1 cellular context compared by ENCODE assay signal in genomic region chr19:14571695-14572490, GRCh38.
A peak's percentile ranks its signal among the peaks of the same experiment; 100 is the strongest.
TF ChIP-seq lines count a peak whose summit lies in the region.

Gene NDUFB7, minus strand, starts transcription at chr19:14572066. Its CDS starts 66 bp downstream, at chr19:14572000.

TF ChIP-seq in HepG2, 621 proteins besides CTCF, POLR2A, EP300 and RAD21 (continued from another document and continues in another):
- TF ChIP-seq, protein P1, sequence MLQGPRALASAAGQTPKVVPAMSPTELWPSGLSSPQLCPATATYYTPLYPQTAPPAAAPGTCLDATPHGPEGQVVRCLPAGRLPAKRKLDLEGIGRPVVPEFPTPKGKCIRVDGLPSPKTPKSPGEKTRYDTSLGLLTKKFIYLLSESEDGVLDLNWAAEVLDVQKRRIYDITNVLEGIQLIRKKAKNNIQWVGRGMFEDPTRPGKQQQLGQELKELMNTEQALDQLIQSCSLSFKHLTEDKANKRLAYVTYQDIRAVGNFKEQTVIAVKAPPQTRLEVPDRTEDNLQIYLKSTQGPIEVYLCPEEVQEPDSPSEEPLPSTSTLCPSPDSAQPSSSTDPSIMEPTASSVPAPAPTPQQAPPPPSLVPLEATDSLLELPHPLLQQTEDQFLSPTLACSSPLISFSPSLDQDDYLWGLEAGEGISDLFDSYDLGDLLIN (CRISPR knock-in tag; IDR thresholded peaks at IDR 0.05; ENCODE audit: borderline replicate concordance): no peak
- TF ChIP-seq, protein P2, sequence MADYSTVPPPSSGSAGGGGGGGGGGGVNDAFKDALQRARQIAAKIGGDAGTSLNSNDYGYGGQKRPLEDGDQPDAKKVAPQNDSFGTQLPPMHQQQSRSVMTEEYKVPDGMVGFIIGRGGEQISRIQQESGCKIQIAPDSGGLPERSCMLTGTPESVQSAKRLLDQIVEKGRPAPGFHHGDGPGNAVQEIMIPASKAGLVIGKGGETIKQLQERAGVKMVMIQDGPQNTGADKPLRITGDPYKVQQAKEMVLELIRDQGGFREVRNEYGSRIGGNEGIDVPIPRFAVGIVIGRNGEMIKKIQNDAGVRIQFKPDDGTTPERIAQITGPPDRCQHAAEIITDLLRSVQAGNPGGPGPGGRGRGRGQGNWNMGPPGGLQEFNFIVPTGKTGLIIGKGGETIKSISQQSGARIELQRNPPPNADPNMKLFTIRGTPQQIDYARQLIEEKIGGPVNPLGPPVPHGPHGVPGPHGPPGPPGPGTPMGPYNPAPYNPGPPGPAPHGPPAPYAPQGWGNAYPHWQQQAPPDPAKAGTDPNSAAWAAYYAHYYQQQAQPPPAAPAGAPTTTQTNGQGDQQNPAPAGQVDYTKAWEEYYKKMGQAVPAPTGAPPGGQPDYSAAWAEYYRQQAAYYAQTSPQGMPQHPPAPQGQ (CRISPR knock-in tag; IDR thresholded peaks at IDR 0.05; ENCODE audit: borderline replicate concordance): peak; percentile 90; the same call in 1 of the 2 replicates
- no peak for TF ChIP-seq MAFF (IDR thresholded peaks at IDR 0.05; ENCODE audit: low read depth, low read length)
- TF ChIP-seq, protein P3, sequence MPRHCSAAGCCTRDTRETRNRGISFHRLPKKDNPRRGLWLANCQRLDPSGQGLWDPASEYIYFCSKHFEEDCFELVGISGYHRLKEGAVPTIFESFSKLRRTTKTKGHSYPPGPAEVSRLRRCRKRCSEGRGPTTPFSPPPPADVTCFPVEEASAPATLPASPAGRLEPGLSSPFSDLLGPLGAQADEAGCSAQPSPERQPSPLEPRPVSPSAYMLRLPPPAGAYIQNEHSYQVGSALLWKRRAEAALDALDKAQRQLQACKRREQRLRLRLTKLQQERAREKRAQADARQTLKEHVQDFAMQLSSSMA (CRISPR knock-in tag; IDR thresholded peaks at IDR 0.05): peak; percentile 73; the same call in 1 of the 2 replicates
- TF ChIP-seq ZC3H13 (CRISPR knock-in tag; IDR thresholded peaks at IDR 0.05): peak; percentile 92
- no peak for TF ChIP-seq SNAPC2 (CRISPR knock-in tag; IDR thresholded peaks at IDR 0.05)
- TF ChIP-seq FOXK1 (CRISPR knock-in tag; IDR thresholded peaks at IDR 0.05; ENCODE audit: borderline replicate concordance, low read depth): peak; percentile 89
- no peak for TF ChIP-seq NCOR1 (IDR thresholded peaks at IDR 0.05; ENCODE audit: borderline replicate concordance, low read length)
- peak; percentile 93 for TF ChIP-seq GABPA (IDR thresholded peaks at IDR 0.05; ENCODE audit: low read depth, low read length)
- TF ChIP-seq GABPA (CRISPR knock-in tag; IDR thresholded peaks at IDR 0.05; ENCODE audit: low read depth): peak; percentile 99
- 0 out of 2 replicates have a peak, but pooled peaks have one; percentile 56 for TF ChIP-seq ELF4 (CRISPR knock-in tag; IDR thresholded peaks at IDR 0.05; ENCODE audit: borderline replicate concordance)
- peak; percentile 93 for TF ChIP-seq KDM2A (CRISPR knock-in tag; IDR thresholded peaks at IDR 0.05; ENCODE audit: borderline replicate concordance, low read depth)
- TF ChIP-seq RFX1 (IDR thresholded peaks at IDR 0.05): no peak
- TF ChIP-seq TBL1XR1 (IDR thresholded peaks at IDR 0.05; ENCODE audit: borderline replicate concordance, low read length, partially characterized antibody): peak; percentile 74
- no peak for TF ChIP-seq DNMT1 (CRISPR knock-in tag; IDR thresholded peaks at IDR 0.05)
- TF ChIP-seq TEAD3 (CRISPR knock-in tag; optimal IDR thresholded peaks at IDR 0.05; ENCODE audit: borderline replicate concordance): peak; percentile 72
- peak; percentile 80 for TF ChIP-seq ZBTB40 (IDR thresholded peaks at IDR 0.05)
- peak; percentile 84 for TF ChIP-seq ZBTB40 (CRISPR knock-in tag; IDR thresholded peaks at IDR 0.05)
- TF ChIP-seq, protein P4, sequence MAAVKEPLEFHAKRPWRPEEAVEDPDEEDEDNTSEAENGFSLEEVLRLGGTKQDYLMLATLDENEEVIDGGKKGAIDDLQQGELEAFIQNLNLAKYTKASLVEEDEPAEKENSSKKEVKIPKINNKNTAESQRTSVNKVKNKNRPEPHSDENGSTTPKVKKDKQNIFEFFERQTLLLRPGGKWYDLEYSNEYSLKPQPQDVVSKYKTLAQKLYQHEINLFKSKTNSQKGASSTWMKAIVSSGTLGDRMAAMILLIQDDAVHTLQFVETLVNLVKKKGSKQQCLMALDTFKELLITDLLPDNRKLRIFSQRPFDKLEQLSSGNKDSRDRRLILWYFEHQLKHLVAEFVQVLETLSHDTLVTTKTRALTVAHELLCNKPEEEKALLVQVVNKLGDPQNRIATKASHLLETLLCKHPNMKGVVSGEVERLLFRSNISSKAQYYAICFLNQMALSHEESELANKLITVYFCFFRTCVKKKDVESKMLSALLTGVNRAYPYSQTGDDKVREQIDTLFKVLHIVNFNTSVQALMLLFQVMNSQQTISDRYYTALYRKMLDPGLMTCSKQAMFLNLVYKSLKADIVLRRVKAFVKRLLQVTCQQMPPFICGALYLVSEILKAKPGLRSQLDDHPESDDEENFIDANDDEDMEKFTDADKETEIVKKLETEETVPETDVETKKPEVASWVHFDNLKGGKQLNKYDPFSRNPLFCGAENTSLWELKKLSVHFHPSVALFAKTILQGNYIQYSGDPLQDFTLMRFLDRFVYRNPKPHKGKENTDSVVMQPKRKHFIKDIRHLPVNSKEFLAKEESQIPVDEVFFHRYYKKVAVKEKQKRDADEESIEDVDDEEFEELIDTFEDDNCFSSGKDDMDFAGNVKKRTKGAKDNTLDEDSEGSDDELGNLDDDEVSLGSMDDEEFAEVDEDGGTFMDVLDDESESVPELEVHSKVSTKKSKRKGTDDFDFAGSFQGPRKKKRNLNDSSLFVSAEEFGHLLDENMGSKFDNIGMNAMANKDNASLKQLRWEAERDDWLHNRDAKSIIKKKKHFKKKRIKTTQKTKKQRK (IDR thresholded peaks at IDR 0.05; ENCODE audit: low read length): no peak
- 0 out of 2 replicates have a peak, but pooled peaks have one; percentile 32 for TF ChIP-seq FOXJ3 (CRISPR knock-in tag; IDR thresholded peaks at IDR 0.05; ENCODE audit: borderline replicate concordance)
- no peak for TF ChIP-seq TCF12 (IDR thresholded peaks at IDR 0.05)
- TF ChIP-seq TCF12 (CRISPR knock-in tag; IDR thresholded peaks at IDR 0.05): no peak
- TF ChIP-seq ZNF782 (CRISPR knock-in tag; IDR thresholded peaks at IDR 0.05; ENCODE audit: borderline replicate concordance): peak; percentile 81
- no peak for TF ChIP-seq ATM (IDR thresholded peaks at IDR 0.05; ENCODE audit: borderline replicate concordance)
- no peak for TF ChIP-seq ZNF382 (CRISPR knock-in tag; IDR thresholded peaks at IDR 0.05; ENCODE audit: borderline replicate concordance)
- peak; percentile 69 for TF ChIP-seq ATF2 (CRISPR knock-in tag; IDR thresholded peaks at IDR 0.05)
- peak; percentile 55 for TF ChIP-seq SP5 (CRISPR knock-in tag; IDR thresholded peaks at IDR 0.05; ENCODE audit: borderline replicate concordance, low read depth)
- peak; percentile 97 for TF ChIP-seq PHF20 (CRISPR knock-in tag; IDR thresholded peaks at IDR 0.05)
- TF ChIP-seq SATB2 (CRISPR knock-in tag; IDR thresholded peaks at IDR 0.05): no peak
- 0 out of 2 replicates have a peak, but pooled peaks have one; percentile 66 for TF ChIP-seq GTF3A (CRISPR knock-in tag; conservative IDR thresholded peaks at IDR 0.05)
- TF ChIP-seq, protein P5, sequence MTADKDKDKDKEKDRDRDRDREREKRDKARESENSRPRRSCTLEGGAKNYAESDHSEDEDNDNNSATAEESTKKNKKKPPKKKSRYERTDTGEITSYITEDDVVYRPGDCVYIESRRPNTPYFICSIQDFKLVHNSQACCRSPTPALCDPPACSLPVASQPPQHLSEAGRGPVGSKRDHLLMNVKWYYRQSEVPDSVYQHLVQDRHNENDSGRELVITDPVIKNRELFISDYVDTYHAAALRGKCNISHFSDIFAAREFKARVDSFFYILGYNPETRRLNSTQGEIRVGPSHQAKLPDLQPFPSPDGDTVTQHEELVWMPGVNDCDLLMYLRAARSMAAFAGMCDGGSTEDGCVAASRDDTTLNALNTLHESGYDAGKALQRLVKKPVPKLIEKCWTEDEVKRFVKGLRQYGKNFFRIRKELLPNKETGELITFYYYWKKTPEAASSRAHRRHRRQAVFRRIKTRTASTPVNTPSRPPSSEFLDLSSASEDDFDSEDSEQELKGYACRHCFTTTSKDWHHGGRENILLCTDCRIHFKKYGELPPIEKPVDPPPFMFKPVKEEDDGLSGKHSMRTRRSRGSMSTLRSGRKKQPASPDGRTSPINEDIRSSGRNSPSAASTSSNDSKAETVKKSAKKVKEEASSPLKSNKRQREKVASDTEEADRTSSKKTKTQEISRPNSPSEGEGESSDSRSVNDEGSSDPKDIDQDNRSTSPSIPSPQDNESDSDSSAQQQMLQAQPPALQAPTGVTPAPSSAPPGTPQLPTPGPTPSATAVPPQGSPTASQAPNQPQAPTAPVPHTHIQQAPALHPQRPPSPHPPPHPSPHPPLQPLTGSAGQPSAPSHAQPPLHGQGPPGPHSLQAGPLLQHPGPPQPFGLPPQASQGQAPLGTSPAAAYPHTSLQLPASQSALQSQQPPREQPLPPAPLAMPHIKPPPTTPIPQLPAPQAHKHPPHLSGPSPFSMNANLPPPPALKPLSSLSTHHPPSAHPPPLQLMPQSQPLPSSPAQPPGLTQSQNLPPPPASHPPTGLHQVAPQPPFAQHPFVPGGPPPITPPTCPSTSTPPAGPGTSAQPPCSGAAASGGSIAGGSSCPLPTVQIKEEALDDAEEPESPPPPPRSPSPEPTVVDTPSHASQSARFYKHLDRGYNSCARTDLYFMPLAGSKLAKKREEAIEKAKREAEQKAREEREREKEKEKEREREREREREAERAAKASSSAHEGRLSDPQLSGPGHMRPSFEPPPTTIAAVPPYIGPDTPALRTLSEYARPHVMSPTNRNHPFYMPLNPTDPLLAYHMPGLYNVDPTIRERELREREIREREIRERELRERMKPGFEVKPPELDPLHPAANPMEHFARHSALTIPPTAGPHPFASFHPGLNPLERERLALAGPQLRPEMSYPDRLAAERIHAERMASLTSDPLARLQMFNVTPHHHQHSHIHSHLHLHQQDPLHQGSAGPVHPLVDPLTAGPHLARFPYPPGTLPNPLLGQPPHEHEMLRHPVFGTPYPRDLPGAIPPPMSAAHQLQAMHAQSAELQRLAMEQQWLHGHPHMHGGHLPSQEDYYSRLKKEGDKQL (CRISPR knock-in tag; IDR thresholded peaks at IDR 0.05; ENCODE audit: low read depth): no peak
- peak; percentile 95; the same call in 1 of the 2 replicates for TF ChIP-seq ZNF556 (CRISPR knock-in tag; IDR thresholded peaks at IDR 0.05; ENCODE audit: borderline replicate concordance)
- no peak for TF ChIP-seq GPN1 (CRISPR knock-in tag; IDR thresholded peaks at IDR 0.05; ENCODE audit: borderline replicate concordance)
- no peak for TF ChIP-seq HNRNPK (IDR thresholded peaks at IDR 0.05; ENCODE audit: low read depth, low read length, poor library complexity, severe bottlenecking)
- TF ChIP-seq IRX3 (CRISPR knock-in tag; IDR thresholded peaks at IDR 0.05; ENCODE audit: borderline replicate concordance, low read depth): no peak
- TF ChIP-seq MLLT10 (CRISPR knock-in tag; IDR thresholded peaks at IDR 0.05): no peak
